15 cellular contexts compared by ENCODE assay signal in genomic region chr3:170697803-170698350, GRCh38.
DNase-seq lines count a peak whose midpoint lies in the region; ATAC-seq, FAIRE-seq and TF ChIP-seq lines count a peak whose summit lies in the region.
"Had no signal": no experiment of that assay in that cellular context is flagged by ENCODE, and none has a peak within 500 bp of the region (broad histone marks: within the 10 kb centered on the region; RNA-seq: fewer than 3 reads in every experiment).

No MANE protein-coding gene starts in this region.

- POLR2A ChIA-PET in OCI-LY7 (lab: Charles Lee) = interaction anchor here (1.2 kb wide), 1 partner anchor 79 kb away, joined by 3 read pairs; no protein-coding TSS in a partner anchor

- H3K4me1 ChIP-seq in GM23338 (ENCODE audit: insufficient read depth) = peaks cover 13% of the 10 kb centered on the region
- no peaks in the 10 kb centered on the region for H3K4me1 ChIP-seq in OCI-LY7 (ENCODE audit: insufficient read depth, low read length, poor library complexity, severe bottlenecking)

- H3F3A ChIP-seq in GM23338 (replicated peaks; ENCODE audit: low read depth) = no peaks in the 10 kb centered on the region

- ATAC-seq in GM23338 = peak; percentile 36; the same call in 2 of the 3 replicates
- ATAC-seq: activated T-cell treated with anti-CD3 and anti-CD28 coated beads, Interleukin-2, amount 50 U/mL, for 4 hours; T-helper 17 cell had no signal

- no peak overlapping the region for H3K4me3 Mint-ChIP-seq in GM23338
- no peak overlapping the region for H3K4me3 Mint-ChIP-seq in mesothelial cell of epicardium
- H3K4me3 Mint-ChIP-seq in HFFc6 = no peak overlapping the region
- H3K4me3 Mint-ChIP-seq: activated T-cell treated with anti-CD3 and anti-CD28 coated beads, Interleukin-2, amount 50 U/mL, for 4 hours; T-helper 17 cell had no signal

- H2AFZ ChIP-seq in GM23338 = no peak overlapping the region
- 0 out of 2 replicates have a peak overlapping the region, but pooled peaks have one; percentile 14 for H2AFZ ChIP-seq in OCI-LY7 (ENCODE audit: low read length)

- H3K27ac ChIP-seq in GM23338 (ENCODE audit: low read depth) (no peak overlapping the region), OCI-LY7 (ENCODE audit: low read depth, low read length, poor library complexity, severe bottlenecking) (no peak overlapping the region)
- H3K27ac ChIP-seq: RWPE1 had no signal

- H3K27me3 ChIP-seq in GM23338 (ENCODE audit: insufficient read depth) = no peaks in the 10 kb centered on the region
- H3K27me3 ChIP-seq: tibial artery had no signal

- H3K36me3 ChIP-seq in GM23338 (ENCODE audit: insufficient read depth) (no peaks in the 10 kb centered on the region), OCI-LY7 (ENCODE audit: insufficient read depth, low read length) (no peaks in the 10 kb centered on the region)
- H3K36me3 ChIP-seq: tibial artery had no signal

- H3K36me3 Mint-ChIP-seq in GM23338 (ENCODE audit: low read depth) (no peaks in the 10 kb centered on the region), mesothelial cell of epicardium (no peaks in the 10 kb centered on the region), HFFc6 (ENCODE audit: low read depth) (peaks cover 10% of the 10 kb centered on the region; the same call in 1 of the 2 replicates)

- no peaks in the 10 kb centered on the region for H3K9me3 ChIP-seq in OCI-LY7 (ENCODE audit: low read length)
- H3K9me3 ChIP-seq: tibial artery had no signal

- no peaks in the 10 kb centered on the region for H3K9me3 Mint-ChIP-seq in GM23338
- H3K9me3 Mint-ChIP-seq in mesothelial cell of epicardium = peaks cover 4% of the 10 kb centered on the region
- H3K9me3 Mint-ChIP-seq in HFFc6 = no peaks in the 10 kb centered on the region
- H3K9me3 Mint-ChIP-seq: activated T-cell treated with anti-CD3 and anti-CD28 coated beads, Interleukin-2, amount 50 U/mL, for 4 hours had no signal

- H3K27me3 Mint-ChIP-seq in GM23338 (ENCODE audit: insufficient read depth, low read depth, poor library complexity) (no peaks in the 10 kb centered on the region), mesothelial cell of epicardium (ENCODE audit: low read depth) (no peaks in the 10 kb centered on the region), HFFc6 (ENCODE audit: insufficient read depth) (peaks cover 1% of the 10 kb centered on the region)
- H3K27me3 Mint-ChIP-seq: progenitor cell of endocrine pancreas had no signal

- H3K9me2 ChIP-seq in GM23338 (ENCODE audit: insufficient read depth) = peaks cover 11% of the 10 kb centered on the region
- H3K9me2 ChIP-seq in OCI-LY7 (ENCODE audit: insufficient read depth, low read length) = no peaks in the 10 kb centered on the region

- TF ChIP-seq POLR2A in GM12891 (IDR thresholded peaks at IDR 0.05; ENCODE audit: low read depth, low read length) = no peak

- intact Hi-C loops in OCI-LY7 (cut with micrococcal nuclease; ENCODE audit: unreplicated experiment) = loop anchor here (5.0 kb wide), 1 partner anchor 114 kb away; no protein-coding TSS in a partner anchor

- H3K27ac Mint-ChIP-seq in GM23338 (no peak overlapping the region), mesothelial cell of epicardium (peak overlapping the region; percentile 16), HFFc6 (no peak overlapping the region)
- H3K27ac Mint-ChIP-seq: progenitor cell of endocrine pancreas, T-helper 17 cell had no signal

- H3K4me3 ChIP-seq in GM23338 (no peak overlapping the region), OCI-LY7 (ENCODE audit: low read depth, low read length, poor library complexity, severe bottlenecking) (no peak overlapping the region)
- H3K4me3 ChIP-seq: tibial artery had no signal

- no TSS peak for BruUV-seq in OCI-LY7 (replicated peaks; lab: Mats Ljungman, UMichigan)

- TF ChIP-seq CTCF in GM23338 (conservative IDR thresholded peaks at IDR 0.05; ENCODE audit: low read depth in 2 of 2) (no peak), OCI-LY7 (conservative IDR thresholded peaks at IDR 0.05; ENCODE audit: low read length) (no peak), mesothelial cell of epicardium (IDR thresholded peaks at IDR 0.05; ENCODE audit: unreplicated experiment) (no peak), HFFc6 (IDR thresholded peaks at IDR 0.05) (no peak)

- DNase-seq in GM23338 (ENCODE audit: low spot score) (peak; percentile 40), NCI-H1417 treated with DMSO at 0.1 percent for 48 hours (lab: John Stamatoyannopoulos, UW) (peak; percentile 87), OCI-LY7 (ENCODE audit: low spot score) (no peak), mesothelial cell of epicardium (ENCODE audit: low spot score in 2 of 2, unreplicated experiment in 2 of 2) (no peak), activated T-cell treated with anti-CD3 and anti-CD28 coated beads for 4 hours (no peak), HFFc6 (no peak), GM12891 (ENCODE audit: insufficient read length, low spot score) (no peak)
- DNase-seq: activated CD4-positive, alpha-beta T cell treated with anti-CD3 and anti-CD28 coated beads for 4 hours; activated T-cell treated with anti-CD3 and anti-CD28 coated beads, Interleukin-2, amount 50 U/mL, for 4 hours; kidney; NCI-H82; T-helper 17 cell; tibial artery had no signal

- H3K79me2 ChIP-seq in GM23338 (replicated peaks; ENCODE audit: insufficient read depth) (no peaks in the 10 kb centered on the region), OCI-LY7 (ENCODE audit: insufficient read depth, low read depth, low read length) (no peaks in the 10 kb centered on the region)

- no peak overlapping the region for H3K4me2 ChIP-seq in GM23338
- no peak overlapping the region for H3K4me2 ChIP-seq in OCI-LY7 (ENCODE audit: low read length)

- H3K4me1 Mint-ChIP-seq in GM23338 = peaks cover 13% of the 10 kb centered on the region
- peaks cover 23% of the 10 kb centered on the region for H3K4me1 Mint-ChIP-seq in mesothelial cell of epicardium
- H3K4me1 Mint-ChIP-seq in HFFc6 (ENCODE audit: low read depth) = peaks cover 37% of the 10 kb centered on the region

- CTCF ChIA-PET in OCI-LY7 (lab: Charles Lee; ENCODE audit: unreplicated experiment) = no interaction called here

- H4K20me1 ChIP-seq in GM23338 (replicated peaks; ENCODE audit: insufficient read depth) (no peaks in the 10 kb centered on the region), OCI-LY7 (ENCODE audit: insufficient read depth, low read length) (no peaks in the 10 kb centered on the region)

- FAIRE-seq in GM12891 (lab: Jason Lieb, UNC) = no peak
- FAIRE-seq: kidney had no signal

TF ChIP-seq in GM23338, 12 proteins besides CTCF, POLR2A, EP300 and RAD21 (continues in another document):
- TF ChIP-seq NANOG (IDR thresholded peaks at IDR 0.05; ENCODE audit: borderline replicate concordance) (0 out of 2 replicates have a peak, but pooled peaks have one; percentile 5), EZH2 (IDR thresholded peaks at IDR 0.05; ENCODE audit: low read depth, unreplicated experiment) (no peak)

TF ChIP-seq in GM12891, 5 proteins besides CTCF, POLR2A, EP300 and RAD21:
- TF ChIP-seq POU2F2 (IDR thresholded peaks at IDR 0.05; ENCODE audit: low read depth, low read length) = no peak
- TF ChIP-seq POLR2AphosphoS5 (IDR thresholded peaks at IDR 0.05; ENCODE audit: low read depth, low read length) = no peak
- TF ChIP-seq TAF1 (IDR thresholded peaks at IDR 0.05; ENCODE audit: low read depth, low read length) = no peak
- no peak for TF ChIP-seq PAX5 (IDR thresholded peaks at IDR 0.05; ENCODE audit: insufficient read depth, low read length, severe bottlenecking)
- TF ChIP-seq SPI1 (IDR thresholded peaks at IDR 0.05; ENCODE audit: low read depth, low read length) = no peak
TF ChIP-seq in GM12891: peak in this region for 0.

Comparison
In these comparisons a context has a peak if more than half of its experiments do, and no peak if none do; other contexts are left out.
1. DNase-seq: peak in GM23338 (single experiment) and NCI-H1417 treated with DMSO at 0.1 percent for 48 hours (single experiment); none in OCI-LY7 (single experiment), mesothelial cell of epicardium (0 of 2), activated T-cell treated with anti-CD3 and anti-CD28 coated beads for 4 hours (single experiment), HFFc6 (single experiment) and GM12891 (single experiment).